8 cellular contexts compared by ENCODE assay signal in the genomic region with DNA sequence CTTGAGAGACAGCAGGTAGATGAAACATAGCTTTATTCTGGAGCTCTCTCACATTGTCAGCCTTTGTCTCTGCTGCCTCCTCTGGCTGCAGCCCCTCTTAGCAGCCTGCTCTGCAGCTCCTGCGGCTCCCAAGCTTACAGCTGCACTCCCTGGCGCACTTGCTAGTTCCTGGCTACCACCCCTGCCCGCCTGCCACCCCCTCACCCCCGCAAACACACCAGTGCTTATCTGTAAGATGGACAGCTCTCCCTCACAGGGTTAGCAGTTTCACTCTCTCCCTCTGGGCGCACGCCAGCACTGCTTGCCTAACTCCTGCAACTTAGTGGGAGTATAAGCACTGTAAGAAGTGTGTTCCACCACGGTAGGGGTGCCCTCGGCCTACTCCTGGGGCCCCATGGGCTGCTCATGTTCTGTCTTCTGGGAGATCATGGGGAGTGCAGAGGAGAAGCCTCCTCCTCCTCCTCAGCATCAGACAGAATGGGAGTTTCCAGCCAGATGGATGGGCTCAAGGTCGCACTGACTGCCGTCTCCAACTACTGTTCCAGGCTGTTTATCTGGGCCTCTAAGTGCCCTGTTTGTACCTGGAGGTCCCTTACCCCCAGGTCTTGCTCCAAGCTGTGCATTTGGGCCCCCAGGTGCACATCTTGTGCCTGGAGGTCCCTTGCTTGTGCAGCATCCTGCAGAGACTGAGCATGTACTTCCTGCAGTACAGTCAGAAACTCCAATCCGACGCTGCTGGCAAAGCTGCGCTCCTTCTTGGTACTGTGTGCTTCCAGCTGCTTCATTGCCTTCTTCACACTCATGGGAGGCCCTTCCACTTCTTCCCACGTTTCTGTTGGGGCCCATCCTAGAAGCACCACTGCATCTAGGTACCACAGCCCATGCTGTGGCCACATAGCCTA.
A peak's percentile ranks its signal among the peaks of the same experiment; 100 is the strongest.
DNase-seq lines count a peak whose midpoint lies in the region; ATAC-seq and TF ChIP-seq lines count a peak whose summit lies in the region.

No MANE protein-coding gene starts in this region.

- TF ChIP-seq CTCF in brain microvascular endothelial cell (IDR thresholded peaks at IDR 0.05; ENCODE audit: low read depth, low read length, missing control alignments) (peak; percentile 38), upper lobe of left lung (IDR thresholded peaks at IDR 0.05) (no peak)

- H3K27ac ChIP-seq in brain microvascular endothelial cell (no peak overlapping the region), upper lobe of left lung (no peak overlapping the region)

- peak; percentile 48 for ATAC-seq in Right ventricle myocardium inferior
- peak; percentile 44 to 68 for ATAC-seq in upper lobe of left lung (ENCODE audit: low FRiP score in 2 of 2)
- no peak for ATAC-seq in HG02938 (IDR thresholded peaks at IDR 0.05; ENCODE audit: unreplicated experiment)
- no peak for ATAC-seq in GM21723 (IDR thresholded peaks at IDR 0.05; ENCODE audit: unreplicated experiment)

- 63 to 66% methylated on average over 11 to 14 of the region's 14 CpGs for WGBS in upper lobe of left lung, 2 donors

- in situ Hi-C loops in brain microvascular endothelial cell (cut with HindIII; ENCODE audit: low pct_ligation_motif_present, low sequenced_read_pairs), result no loop called here

- intact Hi-C loops in Right ventricle myocardium inferior (cut with DNase I), result no loop called here
- intact Hi-C loops in cardiac septum (cut with DNase I), result no loop called here

- no peak for TF ChIP-seq EP300 in upper lobe of left lung (IDR thresholded peaks at IDR 0.05)

- no peak for TF ChIP-seq POLR2A in upper lobe of left lung (IDR thresholded peaks at IDR 0.05)

- no peaks in the 10 kb centered on the region for H3K36me3 ChIP-seq in brain microvascular endothelial cell (replicated peaks)
- no peaks in the 10 kb centered on the region for H3K36me3 ChIP-seq in upper lobe of left lung

- H3K27me3 ChIP-seq in brain microvascular endothelial cell (replicated peaks), result no peaks in the 10 kb centered on the region
- H3K27me3 ChIP-seq in upper lobe of left lung, result no peaks in the 10 kb centered on the region

- H3K4me3 ChIP-seq in brain microvascular endothelial cell (ENCODE audit: low read depth, low read length) (no peak overlapping the region), upper lobe of left lung (no peak overlapping the region)

- DNase-seq in Right ventricle myocardium inferior (ENCODE audit: missing footprints) (peak; percentile 52), cardiac septum (ENCODE audit: low spot score) (no peak), NCI-H2029 treated with DMSO at 0.1 percent for 48 hours (lab: John Stamatoyannopoulos, UW) (peak; percentile 7), brain microvascular endothelial cell (no peak), upper lobe of left lung (peak in 1 of 2 donors; percentile 30), NOMO-1 (lab: John Stamatoyannopoulos, UW; ENCODE audit: unreplicated experiment in 2 of 2) (no peak)

- H3K9me3 ChIP-seq in upper lobe of left lung, result no peaks in the 10 kb centered on the region

- H3K4me1 ChIP-seq in upper lobe of left lung, result no peaks in the 10 kb centered on the region

Comparison
In these comparisons a context has a peak if more than half of its experiments do, and no peak if none do; other contexts are left out.
1. DNase-seq: peak in Right ventricle myocardium inferior (single experiment) and NCI-H2029 treated with DMSO at 0.1 percent for 48 hours (single experiment); none in cardiac septum (single experiment), brain microvascular endothelial cell (single experiment) and NOMO-1 (0 of 2).
2. ATAC-seq: peak in Right ventricle myocardium inferior (single experiment) and upper lobe of left lung (2 of 2); none in HG02938 (single experiment) and GM21723 (single experiment).